28 cellular contexts compared by ENCODE assay signal in the genomic region with DNA sequence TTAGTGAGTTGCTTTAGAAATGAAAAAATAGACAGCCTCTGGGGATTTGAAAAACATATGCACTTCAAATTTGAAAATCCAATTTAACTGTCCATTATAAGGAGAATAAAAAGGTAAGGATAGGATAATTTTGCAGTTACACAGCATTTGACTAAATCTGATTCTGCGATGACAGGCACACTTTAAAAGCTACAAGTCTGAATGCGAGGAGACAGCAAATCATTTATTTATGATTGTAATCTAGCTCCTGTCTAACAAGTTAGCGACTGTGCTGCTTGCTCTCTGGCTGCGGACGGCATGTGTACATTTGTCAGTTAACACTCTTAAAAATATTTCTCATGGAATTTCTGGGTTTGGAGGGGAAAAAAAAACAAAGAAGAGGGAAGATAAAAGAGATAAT.
"Had no signal": no experiment of that assay in that cellular context is flagged by ENCODE, and none has a peak within 500 bp of the region (broad histone marks: within the 10 kb centered on the region; RNA-seq: fewer than 3 reads in every experiment).

No MANE protein-coding gene starts in this region.

- H3K4me3 ChIP-seq: neural progenitor cell, ovary, psoas muscle, right lobe of liver, sigmoid colon, stomach, thoracic aorta, thyroid gland, tibial nerve, upper lobe of left lung, vagina had no signal

- ATAC-seq: naive thymus-derived CD8-positive, alpha-beta T cell; psoas muscle; right cardiac atrium; right lobe of liver; stimulated activated effector memory CD8-positive, alpha-beta T cell treated with anti-CD3 and anti-CD28 coated beads, Interleukin-12 subunit alpha, Interleukin-12 subunit beta, amount 100 ng/mL, for 72 hours; stimulated activated naive B cell treated with anti-CD40 and anti-IgM and Interleukin-4, amounts not matched to agents 10 μg/mL and 1 μg/mL and 100 μg/mL, for 72 hours had no signal

- H3K27me3 ChIP-seq: neural progenitor cell, ovary, right lobe of liver, sigmoid colon, thyroid gland, tibial nerve, upper lobe of left lung, vagina had no signal

- H3K4me1 Mint-ChIP-seq: naive thymus-derived CD8-positive, alpha-beta T cell; stimulated activated effector memory CD8-positive, alpha-beta T cell treated with anti-CD3 and anti-CD28 coated beads, Interleukin-12 subunit alpha, Interleukin-12 subunit beta, amount 100 ng/mL, for 72 hours; stimulated activated naive B cell treated with anti-CD40 and anti-IgM and Interleukin-4, amounts not matched to agents 10 μg/mL and 1 μg/mL and 100 μg/mL, for 72 hours had no signal

- H3K79me2 ChIP-seq: parathyroid adenoma had no signal

- H3K9me3 ChIP-seq: ovary, psoas muscle, right lobe of liver, sigmoid colon, thoracic aorta, thyroid gland, tibial nerve, vagina had no signal

- H3K4me1 ChIP-seq: parathyroid adenoma, psoas muscle, right lobe of liver, sigmoid colon, stomach, thyroid gland, tibial nerve, upper lobe of left lung, vagina had no signal

- H3K9me3 Mint-ChIP-seq: stimulated activated effector memory CD8-positive, alpha-beta T cell treated with anti-CD3 and anti-CD28 coated beads, Interleukin-12 subunit alpha, Interleukin-12 subunit beta, amount 100 ng/mL, for 72 hours had no signal

- H3K4me3 Mint-ChIP-seq: naive thymus-derived CD8-positive, alpha-beta T cell; nephron progenitor cell; neural progenitor cell; stimulated activated effector memory CD8-positive, alpha-beta T cell treated with anti-CD3 and anti-CD28 coated beads, Interleukin-12 subunit alpha, Interleukin-12 subunit beta, amount 100 ng/mL, for 72 hours; stimulated activated naive B cell treated with anti-CD40 and anti-IgM and Interleukin-4, amounts not matched to agents 10 μg/mL and 1 μg/mL and 100 μg/mL, for 72 hours; stimulated activated naive CD8-positive, alpha-beta T cell treated with anti-CD3 and anti-CD28 coated beads, Interleukin-15, Interleukin-2, amounts not matched to agents 100 ng/mL and 50 ng/mL, for 24 hours had no signal

- H3K36me3 Mint-ChIP-seq: naive thymus-derived CD8-positive, alpha-beta T cell; neural progenitor cell; stimulated activated effector memory CD8-positive, alpha-beta T cell treated with anti-CD3 and anti-CD28 coated beads, Interleukin-12 subunit alpha, Interleukin-12 subunit beta, amount 100 ng/mL, for 72 hours; stimulated activated naive B cell treated with anti-CD40 and anti-IgM and Interleukin-4, amounts not matched to agents 10 μg/mL and 1 μg/mL and 100 μg/mL, for 72 hours had no signal

- H3K9ac ChIP-seq: neural progenitor cell, parathyroid adenoma had no signal

- H3K27me3 Mint-ChIP-seq: stimulated activated naive CD8-positive, alpha-beta T cell treated with anti-CD3 and anti-CD28 coated beads, Interleukin-15, Interleukin-2, amounts not matched to agents 100 ng/mL and 50 ng/mL, for 24 hours had no signal

- DNase-seq: naive thymus-derived CD8-positive, alpha-beta T cell; nephron progenitor cell; occipital lobe; ovary; posterior cingulate gyrus; psoas muscle; right cardiac atrium; right lobe of liver; sigmoid colon; small intestine; stimulated activated CD4-positive, alpha-beta T cell treated with anti-CD3 and anti-CD28 coated beads, Interleukin-15, amount 100 ng/mL, for 24 hours; stimulated activated CD4-positive, alpha-beta T cell treated with anti-CD3 and anti-CD28 coated beads, Interleukin-2, amount 100 ng/mL, for 24 hours; stimulated activated CD4-positive, alpha-beta T cell treated with anti-CD3 and anti-CD28 coated beads, Interleukin-2, amount 100 ng/mL, for 48 hours; stimulated activated CD4-positive, alpha-beta T cell treated with anti-CD3 and anti-CD28 coated beads, Interleukin-4, amount 100 ng/mL, for 24 hours; stimulated activated naive B cell treated with anti-CD40 and anti-IgM and Interleukin-4, amounts not matched to agents 10 μg/mL and 1 μg/mL and 100 μg/mL, for 72 hours; stimulated activated naive CD4-positive, alpha-beta T cell treated with Interleukin-2 at 50 U/mL for 16 hours; stomach; thyroid gland; trophoblast cell; upper lobe of left lung had no signal

- H2AFZ ChIP-seq: neural progenitor cell, parathyroid adenoma had no signal

- H3K27ac ChIP-seq: neural progenitor cell, ovary, parathyroid adenoma, psoas muscle, right lobe of liver, sigmoid colon, stomach, thoracic aorta, thyroid gland, tibial nerve, upper lobe of left lung, vagina had no signal

- H3K36me3 ChIP-seq: neural progenitor cell, ovary, right lobe of liver, sigmoid colon, stomach, thoracic aorta, thyroid gland, tibial nerve, upper lobe of left lung, vagina had no signal

- H3K27ac Mint-ChIP-seq: naive thymus-derived CD8-positive, alpha-beta T cell; nephron progenitor cell; progenitor cell of endocrine pancreas; stimulated activated effector memory CD8-positive, alpha-beta T cell treated with anti-CD3 and anti-CD28 coated beads, Interleukin-12 subunit alpha, Interleukin-12 subunit beta, amount 100 ng/mL, for 72 hours; stimulated activated naive B cell treated with anti-CD40 and anti-IgM and Interleukin-4, amounts not matched to agents 10 μg/mL and 1 μg/mL and 100 μg/mL, for 72 hours; stimulated activated naive CD8-positive, alpha-beta T cell treated with anti-CD3 and anti-CD28 coated beads, Interleukin-15, Interleukin-2, amounts not matched to agents 100 ng/mL and 50 ng/mL, for 24 hours had no signal

- H3K4me2 ChIP-seq: neural progenitor cell had no signal
